In genomic region chr12:33427071-33427470, GRCh38 we compare ENCODE assay signal across 12 cellular contexts. TPM values are rescaled to one million over a fixed set of nuclear protein-coding genes. Genes with fewer than 3 reads are reported as not detected.
A peak's percentile ranks its signal among the peaks of the same experiment; 100 is the strongest.
DNase-seq lines count a peak whose midpoint lies in the region; ATAC-seq and TF ChIP-seq lines count a peak whose summit lies in the region.
"Had no signal": no experiment of that assay in that cellular context is flagged by ENCODE, and none has a peak within 500 bp of the region (broad histone marks: within the 10 kb centered on the region; RNA-seq: fewer than 3 reads in every experiment).

No MANE protein-coding gene starts in this region.

- H3K36me3 ChIP-seq in Peyer's patch: no peaks in the 10 kb centered on the region
- H3K36me3 ChIP-seq: upper lobe of left lung had no signal

- TF ChIP-seq CTCF in Peyer's patch (IDR thresholded peaks at IDR 0.05): peak in 4 of 6 experiments; percentile 8 to 52 (median 47)

- intact Hi-C loops in Right ventricle myocardium inferior (cut with DNase I): no loop called here

- TF ChIP-seq POLR2A in Peyer's patch (IDR thresholded peaks at IDR 0.05): no peak

- no peaks in the 10 kb centered on the region for H3K27me3 ChIP-seq in Peyer's patch
- H3K27me3 ChIP-seq: upper lobe of left lung had no signal

- no peak overlapping the region for H3K4me3 ChIP-seq in Peyer's patch
- H3K4me3 ChIP-seq: upper lobe of left lung had no signal

- DNase-seq in Peyer's patch: no peak
- DNase-seq in myocyte (ENCODE audit: low read depth): peak; percentile 50
- DNase-seq in stimulated activated CD4-positive, alpha-beta T cell treated with anti-CD3 and anti-CD28 coated beads, Interleukin-4, amount 100 ng/mL, for 4 hours: no peak
- DNase-seq in cerebellum (ENCODE audit: low spot score): no peak
- DNase-seq in Right ventricle myocardium inferior (ENCODE audit: missing footprints): no peak
- DNase-seq: anterior cingulate cortex, upper lobe of left lung had no signal

- no peaks in the 10 kb centered on the region for H3K4me1 ChIP-seq in Peyer's patch
- H3K4me1 ChIP-seq: upper lobe of left lung had no signal

- H3K9me3 ChIP-seq in Peyer's patch: no peaks in the 10 kb centered on the region
- H3K9me3 ChIP-seq: upper lobe of left lung had no signal

- ATAC-seq in GM19452 (IDR thresholded peaks at IDR 0.05; ENCODE audit: unreplicated experiment): peak; percentile 84
- peak; percentile 53 for ATAC-seq in HG03520 (IDR thresholded peaks at IDR 0.05; ENCODE audit: unreplicated experiment)
- no peak for ATAC-seq in HG02970 (IDR thresholded peaks at IDR 0.05; ENCODE audit: low FRiP score, unreplicated experiment)
- ATAC-seq in Right ventricle myocardium inferior: no peak
- ATAC-seq: activated CD4-positive, CD25-positive, alpha-beta regulatory T cell treated with anti-CD3 and anti-CD28 coated beads, Interleukin-2, amount 50 U/mL, for 24 hours had no signal

- no peak overlapping the region for H3K27ac ChIP-seq in Peyer's patch
- H3K27ac ChIP-seq: upper lobe of left lung had no signal

RNA-seq across cellular contexts. Expression of gene SYT10, which starts 12.5 kb away (rescaled TPM):
- total RNA-seq in Peyer's patch (under 1 TPM in 2 of 4 donors, not detected in 2; 0.13 to 0.28 TPM), myocyte (not detected in 2 replicates), cerebellum (1.3 TPM), Right ventricle myocardium inferior (not detected)
- not detected for polyA plus RNA-seq in myocyte (2012)
- total RNA-seq: skeletal muscle tissue had no signal

Comparison
In these comparisons a context has a peak if more than half of its experiments do, and no peak if none do; other contexts are left out.
1. ATAC-seq: peak in GM19452 (single experiment) and HG03520 (single experiment); none in HG02970 (single experiment) and Right ventricle myocardium inferior (single experiment).